In the genomic region with DNA sequence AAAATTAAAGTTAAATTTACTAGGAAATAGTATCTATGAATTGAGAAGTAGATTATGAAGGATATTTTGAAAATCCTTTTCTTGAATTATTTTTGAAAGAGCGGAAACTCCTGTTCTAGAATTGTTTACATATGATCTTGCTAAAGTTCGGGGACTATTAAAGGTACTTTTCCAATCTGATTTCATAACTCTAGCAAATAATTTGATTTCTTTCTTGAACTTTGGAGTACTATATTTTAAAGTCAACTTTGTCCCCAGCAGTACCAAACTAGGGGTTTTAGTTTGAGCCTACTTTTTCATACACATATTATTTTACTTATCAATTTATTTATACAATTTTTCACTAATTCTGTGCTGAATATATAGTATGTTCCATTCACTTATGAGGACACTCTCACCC, we compare ENCODE assay signal across 1 cellular context.
TF ChIP-seq lines count a peak whose summit lies in the region.

No MANE protein-coding gene starts in this region.

TF ChIP-seq in GM23338, 12 proteins besides CTCF, POLR2A, EP300 and RAD21 (continued from another document):
- TF ChIP-seq ZNF331 (CRISPR knock-in tag; IDR thresholded peaks at IDR 0.05; ENCODE audit: low read depth), result no peak
